22 cellular contexts compared by ENCODE assay signal in the genomic region with DNA sequence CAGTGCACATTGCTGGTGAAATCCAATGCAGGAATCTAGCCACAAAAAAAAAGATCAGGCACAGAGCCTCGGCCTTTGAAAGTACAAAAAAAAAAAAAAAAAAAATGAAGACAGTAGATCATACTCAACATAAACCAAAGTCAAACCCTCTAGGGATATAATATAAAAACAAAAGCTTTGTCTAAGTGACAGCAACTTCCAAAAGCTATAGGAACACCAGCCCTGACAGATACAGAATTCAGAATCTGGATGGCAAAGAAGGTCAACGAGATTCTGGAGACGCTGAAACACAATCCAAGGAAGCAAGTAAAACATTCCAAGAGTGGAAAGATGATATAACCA. TPM values are rescaled to one million over a fixed set of nuclear protein-coding genes. Genes with fewer than 3 reads are reported as not detected.
DNase-seq lines count a peak whose midpoint lies in the region; ATAC-seq, FAIRE-seq and TF ChIP-seq lines count a peak whose summit lies in the region.
"Had no signal": no experiment of that assay in that cellular context is flagged by ENCODE, and none has a peak within 500 bp of the region (broad histone marks: within the 10 kb centered on the region; RNA-seq: fewer than 3 reads in every experiment).

No MANE protein-coding gene starts in this region.

- H3K79me2 ChIP-seq in DND-41 (ENCODE audit: insufficient read depth, low read length) (no peaks in the 10 kb centered on the region), HCT116 (ENCODE audit: insufficient read depth, low read length) (no peaks in the 10 kb centered on the region)

- no peak overlapping the region for H3K27ac ChIP-seq in DND-41 (ENCODE audit: low read length)
- H3K27ac ChIP-seq in HCT116 (ENCODE audit: low read depth, low read length): no peak overlapping the region
- H3K27ac ChIP-seq: heart right ventricle, HL-60, suprapubic skin, vagina had no signal

- no peaks in the 10 kb centered on the region for H3K36me3 ChIP-seq in DND-41 (ENCODE audit: insufficient read depth, low read length)
- H3K36me3 ChIP-seq in HCT116 (ENCODE audit: control insufficient read depth in 1 of 2, insufficient read depth in 2 of 2, low read length in 2 of 2): no peaks in the 10 kb centered on the region
- H3K36me3 ChIP-seq: HAP-1, heart right ventricle, suprapubic skin, vagina had no signal

- BruUV-seq in HCT116 (replicated peaks; lab: Mats Ljungman, UMichigan): no TSS peak

- no peaks in the 10 kb centered on the region for H3K36me3 Mint-ChIP-seq in nephron (ENCODE audit: low read depth)
- H3K36me3 Mint-ChIP-seq: CD14-positive monocyte; natural killer cell treated with Interleukin-12 subunit alpha and Interleukin-12 subunit beta and Interleukin-15 and Interleukin-18, amount 100 ng/mL, for 72 hours had no signal

- POLR2A ChIA-PET in HCT116 (lab: Charles Lee): no interaction called here

- TF ChIP-seq RAD21 in HCT116 (IDR thresholded peaks at IDR 0.05; ENCODE audit: low read depth): no peak

- ATAC-seq in DND-41 (ENCODE audit: insufficient read depth, low read depth): no peak
- ATAC-seq in HCT116: 0 out of 2 replicates have a peak, but pooled peaks have one; percentile 25
- no peak for ATAC-seq in HG02852 (IDR thresholded peaks at IDR 0.05; ENCODE audit: unreplicated experiment)

- H3K4me1 ChIP-seq in DND-41 (ENCODE audit: insufficient read depth, low read length) (no peaks in the 10 kb centered on the region), HCT116 (ENCODE audit: control insufficient read depth in 1 of 2, insufficient read depth in 2 of 2, low read length in 2 of 2) (no peaks in the 10 kb centered on the region)
- H3K4me1 ChIP-seq: HAP-1, heart right ventricle, suprapubic skin, vagina had no signal

- H3K4me3 ChIP-seq in DND-41 (ENCODE audit: low read depth in 1 of 2, low read length in 2 of 2): no peak overlapping the region
- H3K4me3 ChIP-seq in HCT116 (replicated peaks in 1 of 2; ENCODE audit: low read depth in 1 of 2, low read length in 2 of 2): no peak overlapping the region
- H3K4me3 ChIP-seq: HAP-1, heart right ventricle, suprapubic skin, vagina had no signal

- DNase-seq in DND-41 (no peak), HCT116 (ENCODE audit: low read depth, low spot score) (no peak), RCC 7860 (ENCODE audit: low spot score) (no peak), mucosa of gallbladder (ENCODE audit: low spot score) (no peak), HuH-7 (ENCODE audit: low spot score) (no peak), NOMO-1 treated with DMSO at 0.1 percent for 48 hours (lab: John Stamatoyannopoulos, UW; ENCODE audit: unreplicated experiment) (no peak)
- DNase-seq: activated CD4-positive, alpha-beta T cell treated with anti-CD3 and anti-CD28 coated beads for 1 hour; NCI-H1417 treated with DMSO at 0.1 percent for 48 hours had no signal

- no peaks in the 10 kb centered on the region for H3K4me1 Mint-ChIP-seq in nephron
- H3K4me1 Mint-ChIP-seq: CD14-positive monocyte had no signal

- TF ChIP-seq CTCF in DND-41 (IDR thresholded peaks at IDR 0.05; ENCODE audit: borderline replicate concordance, extremely low read depth, low read length, poor library complexity, severe bottlenecking): peak; percentile 1
- no peak; a peak in 1 of 6 replicates for TF ChIP-seq CTCF in HCT116 (IDR thresholded peaks at IDR 0.05 in 2 of 3, conservative IDR thresholded peaks at IDR 0.05 in 1 of 3; ENCODE audit: borderline replicate concordance in 1 of 3, insufficient read depth in 1 of 3, low read depth in 2 of 3, low read length in 2 of 3)
- TF ChIP-seq CTCF in nephron (IDR thresholded peaks at IDR 0.05; ENCODE audit: unreplicated experiment in 3 of 3): peak in 2 of 3 experiments; percentile 8 to 15

- H3K9me3 Mint-ChIP-seq in nephron: no peaks in the 10 kb centered on the region
- H3K9me3 Mint-ChIP-seq: activated naive CD4-positive, alpha-beta T cell treated with anti-CD3 and anti-CD28 coated beads for 36 hours; CD14-positive monocyte; dendritic cell treated with granulocyte-macrophage colony-stimulating factor and Interleukin-4, amounts not matched to agents 40 ng/mL and 50 ng/mL, for 4 days; natural killer cell treated with Interleukin-12 subunit alpha and Interleukin-12 subunit beta and Interleukin-15 and Interleukin-18, amount 100 ng/mL, for 72 hours had no signal

- H3K4me3 Mint-ChIP-seq in nephron: no peak overlapping the region
- H3K4me3 Mint-ChIP-seq: activated naive CD4-positive, alpha-beta T cell treated with anti-CD3 and anti-CD28 coated beads for 36 hours; CD14-positive monocyte; dendritic cell treated with granulocyte-macrophage colony-stimulating factor and Interleukin-4, amounts not matched to agents 40 ng/mL and 50 ng/mL, for 4 days; natural killer cell treated with Interleukin-12 subunit alpha and Interleukin-12 subunit beta and Interleukin-15 and Interleukin-18, amount 100 ng/mL, for 72 hours had no signal

- no peak overlapping the region for H3K9ac ChIP-seq in DND-41 (ENCODE audit: low read depth, low read length)
- no peak overlapping the region for H3K9ac ChIP-seq in HCT116 (ENCODE audit: low read length)

- H3K27me3 Mint-ChIP-seq in nephron (ENCODE audit: low read depth): peaks cover 4% of the 10 kb centered on the region
- H3K27me3 Mint-ChIP-seq: dendritic cell treated with granulocyte-macrophage colony-stimulating factor and Interleukin-4, amounts not matched to agents 40 ng/mL and 50 ng/mL, for 4 days had no signal

- RAD21 ChIA-PET in HCT116 (lab: Charles Lee; ENCODE audit: low non-redundant PET in 1 of 2, low total read pairs in 2 of 2, uncharacterized antibody in 2 of 2, unreplicated experiment in 2 of 2): no interaction called here

- intact Hi-C loops in HCT116 (cut with micrococcal nuclease): loop anchor here (2.0 kb wide), 2 partner anchors 125 to 237 kb away; no protein-coding TSS in a partner anchor

- H4K20me1 ChIP-seq in DND-41 (ENCODE audit: insufficient read depth, low read length): no peaks in the 10 kb centered on the region
- H4K20me1 ChIP-seq in HCT116 (ENCODE audit: insufficient read depth): no peaks in the 10 kb centered on the region

- H3K9me3 ChIP-seq in DND-41 (ENCODE audit: insufficient read depth, low read length, severe bottlenecking): no peaks in the 10 kb centered on the region
- no peaks in the 10 kb centered on the region for H3K9me3 ChIP-seq in HCT116 (ENCODE audit: control insufficient read depth in 1 of 2, insufficient read depth in 1 of 2, low read depth in 1 of 2, low read length in 2 of 2)
- H3K9me3 ChIP-seq: HAP-1, heart right ventricle, suprapubic skin, vagina had no signal

- peak; percentile 30 for FAIRE-seq in RCC 7860 (lab: Jason Lieb, UNC)

- H2AFZ ChIP-seq in DND-41 (ENCODE audit: low read depth, low read length) (no peak overlapping the region), HCT116 (ENCODE audit: low read depth, low read length, poor library complexity, severe bottlenecking) (no peak overlapping the region)

- CTCF ChIA-PET in HCT116 (lab: Charles Lee): interaction anchor here (0.7 to 3.2 kb wide), 6 partner anchors 8 to 335 kb away, joined by 3 to 20 read pairs (median 4); no protein-coding TSS in a partner anchor

- TF ChIP-seq POLR2A in HCT116 (IDR thresholded peaks at IDR 0.05; ENCODE audit: borderline replicate concordance, extremely low read depth, insufficient read depth, insufficient read length): no peak

- H3K4me2 ChIP-seq in DND-41 (ENCODE audit: insufficient read depth, low read length): no peak overlapping the region
- H3K4me2 ChIP-seq in HCT116 (ENCODE audit: low read length): no peak overlapping the region

- H3K27ac Mint-ChIP-seq in nephron: no peak overlapping the region
- H3K27ac Mint-ChIP-seq: activated naive CD4-positive, alpha-beta T cell treated with anti-CD3 and anti-CD28 coated beads for 36 hours; CD14-positive monocyte; dendritic cell treated with granulocyte-macrophage colony-stimulating factor and Interleukin-4, amounts not matched to agents 40 ng/mL and 50 ng/mL, for 4 days; natural killer cell treated with Interleukin-12 subunit alpha and Interleukin-12 subunit beta and Interleukin-15 and Interleukin-18, amount 100 ng/mL, for 72 hours had no signal

- no peaks in the 10 kb centered on the region for H3K9me2 ChIP-seq in HCT116 (ENCODE audit: insufficient read depth)

- H3K27me3 ChIP-seq in DND-41 (ENCODE audit: insufficient read depth, low read length, poor library complexity) (peaks cover 7% of the 10 kb centered on the region), HCT116 (ENCODE audit: insufficient read depth, low read length) (peaks cover 19% of the 10 kb centered on the region; the same call in 1 of the 2 replicates)
- H3K27me3 ChIP-seq: suprapubic skin, vagina had no signal

TF ChIP-seq in HCT116, 20 proteins besides CTCF, POLR2A, EP300 and RAD21 (continues in another document):
- no peak for TF ChIP-seq ELF1 (IDR thresholded peaks at IDR 0.05; ENCODE audit: borderline replicate concordance, low read depth)
- no peak for TF ChIP-seq SP1 (IDR thresholded peaks at IDR 0.05; ENCODE audit: low read depth)
- TF ChIP-seq CBX3 (IDR thresholded peaks at IDR 0.05; ENCODE audit: low read depth): no peak
- TF ChIP-seq SRF (IDR thresholded peaks at IDR 0.05; ENCODE audit: low read depth): no peak
- no peak for TF ChIP-seq TCF7L2 (IDR thresholded peaks at IDR 0.05; ENCODE audit: borderline replicate concordance, extremely low read depth, insufficient read depth, insufficient read length)
- no peak for TF ChIP-seq ZNF274 (IDR thresholded peaks at IDR 0.05; ENCODE audit: low read depth, low read length)
- TF ChIP-seq YY1 (IDR thresholded peaks at IDR 0.05; ENCODE audit: extremely low read depth, insufficient replicate concordance, low read depth, low read length): no peak
- TF ChIP-seq, protein P1, sequence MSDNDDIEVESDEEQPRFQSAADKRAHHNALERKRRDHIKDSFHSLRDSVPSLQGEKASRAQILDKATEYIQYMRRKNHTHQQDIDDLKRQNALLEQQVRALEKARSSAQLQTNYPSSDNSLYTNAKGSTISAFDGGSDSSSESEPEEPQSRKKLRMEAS (IDR thresholded peaks at IDR 0.05): no peak
- TF ChIP-seq CEBPB (IDR thresholded peaks at IDR 0.05; ENCODE audit: low read depth): no peak

RNA-seq across cellular contexts. Expression of a gene that starts 54.0 kb away (rescaled TPM):
- total RNA-seq in HCT116 (2021; ENCODE audit: unreplicated experiment) (not detected), mucosa of gallbladder (not detected)
- polyA plus RNA-seq in HCT116 (2012): not detected in 2 replicates
- total RNA-seq: activated CD8-positive, alpha-beta memory T cell treated with anti-CD3 and anti-CD28 coated beads for 36 hours; activated naive CD4-positive, alpha-beta T cell treated with anti-CD3 and anti-CD28 coated beads for 36 hours; M059J; natural killer cell treated with Interleukin-12 subunit alpha and Interleukin-12 subunit beta and Interleukin-15 and Interleukin-18, amount 100 ng/mL, for 72 hours; posterior vena cava; suprapubic skin; vagina had no signal
- polyA plus RNA-seq: CD14-positive monocyte had no signal

Comparison
In these comparisons a context has a peak if more than half of its experiments do, and no peak if none do; other contexts are left out.
1. CTCF ChIP-seq: peak in DND-41 (single experiment) and nephron (2 of 3); none in HCT116 (0 of 3).